ENCODE assay signal across 29 cellular contexts in genomic region chr1:9222846-9223625, GRCh38.
"Had no signal": no experiment of that assay in that cellular context is flagged by ENCODE, and none has a peak within 500 bp of the region (broad histone marks: within the 10 kb centered on the region; RNA-seq: fewer than 3 reads in every experiment).

No MANE protein-coding gene starts in this region.

- H3K4me3 ChIP-seq: cardiac muscle cell, SJSA1 had no signal

- H3K36me3 ChIP-seq: cardiac muscle cell, SJSA1 had no signal

- H3K27me3 ChIP-seq: SJSA1 had no signal

- H3K9me3 ChIP-seq: SJSA1, SK-N-SH had no signal

- H3K27ac Mint-ChIP-seq: activated CD4-positive, alpha-beta memory T cell treated with anti-CD3 and anti-CD28 coated beads, Interleukin-2, amount 10 ng/mL, durations not matched to agents 7 days and 5 days; activated CD4-positive, alpha-beta T cell treated with anti-CD3 and anti-CD28 coated beads for 36 hours; activated naive CD8-positive, alpha-beta T cell treated with anti-CD3 and anti-CD28 coated beads for 36 hours; activated T-cell treated with anti-CD3 and anti-CD28 coated beads, Interleukin-2, amount 50 U/mL, for 24 hours; T-helper 1 cell treated with Interleukin-12 subunit alpha and Interleukin-12 subunit beta and Interleukin-4 antibody, amounts not matched to agents 30 μg/mL and 1 μg/mL, for 36 hours; T-helper 2 cell treated with Interferon-gamma antibody and Interleukin-4, amounts not matched to agents 5 μg/mL and 100 μg/mL, for 36 hours had no signal

- ATAC-seq: activated CD4-positive, alpha-beta T cell treated with anti-CD3 and anti-CD28 coated beads for 36 hours; activated CD4-positive, CD25-positive, alpha-beta regulatory T cell treated with anti-CD3 and anti-CD28 coated beads, Interleukin-2, amount 50 U/mL, for 24 hours had no signal

- H3K36me3 Mint-ChIP-seq: activated naive CD8-positive, alpha-beta T cell treated with anti-CD3 and anti-CD28 coated beads for 36 hours had no signal

- H3K4me2 ChIP-seq: SK-N-SH had no signal

- H3K9me3 Mint-ChIP-seq: activated CD4-positive, alpha-beta memory T cell treated with anti-CD3 and anti-CD28 coated beads, Interleukin-2, amount 10 ng/mL, durations not matched to agents 7 days and 5 days; activated naive CD8-positive, alpha-beta T cell treated with anti-CD3 and anti-CD28 coated beads for 36 hours; T-helper 1 cell treated with Interleukin-12 subunit alpha and Interleukin-12 subunit beta and Interleukin-4 antibody, amounts not matched to agents 30 μg/mL and 1 μg/mL, for 36 hours; T-helper 2 cell treated with Interferon-gamma antibody and Interleukin-4, amounts not matched to agents 5 μg/mL and 100 μg/mL, for 36 hours had no signal

- DNase-seq: activated CD4-positive, alpha-beta memory T cell treated with anti-CD3 and anti-CD28 coated beads, Interleukin-2, amount 10 ng/mL, durations not matched to agents 7 days and 5 days; activated CD4-positive, alpha-beta T cell treated with anti-CD3 and anti-CD28 coated beads for 36 hours; activated effector memory CD4-positive, alpha-beta T cell treated with Interleukin-2 at 50 U/mL for 16 hours; activated naive CD4-positive, alpha-beta T cell; activated naive CD4-positive, alpha-beta T cell treated with anti-CD3 and anti-CD28 coated beads, Interleukin-2, amount 50 U/mL, for 16 hours; activated naive CD8-positive, alpha-beta T cell treated with anti-CD3 and anti-CD28 coated beads for 36 hours; activated T-cell treated with anti-CD3 and anti-CD28 coated beads, Interleukin-2, amount 50 U/mL, for 24 hours; amniotic stem cell; aorta; Kasumi-1; KG1; MM.1S; MV-4-11; NCI-H1092; NCI-H1436 treated with DMSO at 0.1 percent for 48 hours; NCI-H1694 treated with DMSO at 0.1 percent for 48 hours; NCI-H2029; NCI-H510A; NCI-H526; NCI-H748 treated with DMSO at 0.1 percent for 48 hours; NK-92 treated with Interleukin-12 subunit alpha and Interleukin-12 subunit beta, amount 100 ng/mL, for 24 hours; SHP77 treated with DMSO at 0.1 percent for 48 hours; SK-N-SH had no signal

- FAIRE-seq: TTC549 had no signal

- H3K9ac ChIP-seq: SK-N-SH had no signal

- H3K4me1 Mint-ChIP-seq: activated CD4-positive, alpha-beta memory T cell treated with anti-CD3 and anti-CD28 coated beads, Interleukin-2, amount 10 ng/mL, durations not matched to agents 7 days and 5 days; activated CD4-positive, alpha-beta T cell treated with anti-CD3 and anti-CD28 coated beads for 36 hours; activated naive CD8-positive, alpha-beta T cell treated with anti-CD3 and anti-CD28 coated beads for 36 hours had no signal

- H3K27ac ChIP-seq: cardiac muscle cell, SJSA1 had no signal

- H3K27me3 Mint-ChIP-seq: activated naive CD8-positive, alpha-beta T cell treated with anti-CD3 and anti-CD28 coated beads for 36 hours had no signal

- H3K4me1 ChIP-seq: SJSA1 had no signal

- H3K4me3 Mint-ChIP-seq: activated CD4-positive, alpha-beta memory T cell treated with anti-CD3 and anti-CD28 coated beads, Interleukin-2, amount 10 ng/mL, durations not matched to agents 7 days and 5 days; activated CD4-positive, alpha-beta T cell treated with anti-CD3 and anti-CD28 coated beads for 36 hours; activated naive CD8-positive, alpha-beta T cell treated with anti-CD3 and anti-CD28 coated beads for 36 hours; activated T-cell treated with anti-CD3 and anti-CD28 coated beads, Interleukin-2, amount 50 U/mL, for 24 hours; T-helper 1 cell treated with Interleukin-12 subunit alpha and Interleukin-12 subunit beta and Interleukin-4 antibody, amounts not matched to agents 30 μg/mL and 1 μg/mL, for 36 hours; T-helper 2 cell treated with Interferon-gamma antibody and Interleukin-4, amounts not matched to agents 5 μg/mL and 100 μg/mL, for 36 hours had no signal
